Comparison of ENCODE assay signal across 2 cellular contexts in genomic region chr22:49266561-49267519, GRCh38.
TF ChIP-seq lines count a peak whose summit lies in the region.

No MANE protein-coding gene starts in this region.

TF ChIP-seq in WTC11, 78 proteins besides CTCF, POLR2A, EP300 and RAD21 (continued from another document):
- TF ChIP-seq ARID4B (CRISPR knock-in tag; IDR thresholded peaks at IDR 0.05; ENCODE audit: borderline replicate concordance): no peak
- no peak for TF ChIP-seq MLX (CRISPR knock-in tag; IDR thresholded peaks at IDR 0.05)
- TF ChIP-seq IRF1 (CRISPR knock-in tag; IDR thresholded peaks at IDR 0.05): no peak
- no peak for TF ChIP-seq ZBTB21 (CRISPR knock-in tag; IDR thresholded peaks at IDR 0.05; ENCODE audit: borderline replicate concordance)
- TF ChIP-seq ZNF671 (CRISPR knock-in tag; IDR thresholded peaks at IDR 0.05): no peak
- TF ChIP-seq ZNF219 (CRISPR knock-in tag; IDR thresholded peaks at IDR 0.05; ENCODE audit: borderline replicate concordance): no peak

TF ChIP-seq in HepG2, 621 proteins besides CTCF, POLR2A, EP300 and RAD21 (continued from another document):
- no peak for TF ChIP-seq ZNF407 (CRISPR knock-in tag; IDR thresholded peaks at IDR 0.05; ENCODE audit: not compliant biosample characterization)
- no peak for TF ChIP-seq NCOA2 (CRISPR knock-in tag; IDR thresholded peaks at IDR 0.05)
- no peak for TF ChIP-seq ZBTB42 (CRISPR knock-in tag; IDR thresholded peaks at IDR 0.05)
- no peak for TF ChIP-seq JARID2 (CRISPR knock-in tag; IDR thresholded peaks at IDR 0.05; ENCODE audit: insufficient replicate concordance)
- TF ChIP-seq RXRB (CRISPR knock-in tag; IDR thresholded peaks at IDR 0.05; ENCODE audit: borderline replicate concordance): no peak
- TF ChIP-seq GFI1 (CRISPR knock-in tag; IDR thresholded peaks at IDR 0.05; ENCODE audit: borderline replicate concordance): no peak
- TF ChIP-seq RBM22 (optimal IDR thresholded peaks at IDR 0.05; ENCODE audit: low read length): no peak
- TF ChIP-seq DMAP1 (CRISPR knock-in tag; IDR thresholded peaks at IDR 0.05): no peak
- no peak for TF ChIP-seq PLRG1 (conservative IDR thresholded peaks at IDR 0.05)
- TF ChIP-seq RAD51 (IDR thresholded peaks at IDR 0.05; ENCODE audit: borderline replicate concordance): no peak
- no peak for TF ChIP-seq CC2D1A (CRISPR knock-in tag; IDR thresholded peaks at IDR 0.05)
- no peak for TF ChIP-seq ZNF331 (CRISPR knock-in tag; IDR thresholded peaks at IDR 0.05)
- TF ChIP-seq STAT6 (CRISPR knock-in tag; IDR thresholded peaks at IDR 0.05; ENCODE audit: borderline replicate concordance): no peak
- TF ChIP-seq GMEB2 (CRISPR knock-in tag; IDR thresholded peaks at IDR 0.05; ENCODE audit: low read depth): no peak
